In the genomic region with DNA sequence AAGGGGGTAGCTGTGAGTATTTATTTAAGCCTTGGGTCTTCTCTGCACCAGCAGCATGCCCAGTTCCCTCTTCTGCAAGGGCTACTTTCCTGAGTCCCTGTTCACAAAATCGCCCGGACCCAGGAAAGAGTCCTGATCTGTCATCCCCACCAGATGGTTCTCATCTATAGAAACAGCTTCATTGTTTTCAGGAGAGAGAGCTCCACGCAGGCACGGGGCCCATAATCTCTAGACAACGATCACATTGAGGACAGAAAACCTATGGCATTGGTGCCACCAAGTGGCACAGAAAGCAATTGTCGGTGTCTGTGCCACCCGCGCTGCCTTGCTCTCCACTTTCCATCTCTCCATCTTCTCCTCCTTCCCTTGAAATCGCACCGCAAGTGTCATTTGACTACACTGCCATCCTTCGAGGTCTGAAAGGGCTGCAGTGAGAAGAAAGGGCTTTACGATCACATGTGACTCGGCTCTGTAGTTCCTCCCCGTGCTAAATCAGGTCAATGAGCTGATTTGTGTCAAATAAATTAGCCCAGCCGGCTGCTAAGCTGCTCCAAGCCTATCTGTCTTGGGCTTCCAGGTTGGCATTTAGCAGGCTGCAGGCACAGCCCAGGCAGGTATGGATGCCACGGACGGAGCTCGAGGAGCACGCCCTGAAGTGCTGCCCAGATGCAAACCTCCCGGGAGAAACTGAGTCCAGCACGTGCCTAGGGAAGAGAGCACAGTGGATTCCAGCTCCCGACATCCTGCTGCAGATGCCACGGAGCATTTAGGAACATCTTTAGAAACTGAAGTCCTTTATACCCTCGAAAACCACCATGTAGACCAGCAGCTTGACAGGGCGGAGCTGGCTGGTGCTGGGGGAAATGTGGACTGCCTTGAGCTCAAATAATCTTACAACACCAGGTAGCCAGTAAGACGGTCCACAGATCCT, we compare ENCODE assay signal across 8 cellular contexts. TPM values are rescaled to one million over a fixed set of nuclear protein-coding genes. Genes with fewer than 3 reads are reported as not detected.
A peak's percentile ranks its signal among the peaks of the same experiment; 100 is the strongest.
DNase-seq lines count a peak whose midpoint lies in the region; ATAC-seq and TF ChIP-seq lines count a peak whose summit lies in the region.

No MANE protein-coding gene starts in this region.

- no peaks in the 10 kb centered on the region for H4K20me1 ChIP-seq in osteoblast (ENCODE audit: insufficient read depth, low read length)

- no peak for TF ChIP-seq POLR2A in vagina (IDR thresholded peaks at IDR 0.05)

- H3K27me3 ChIP-seq in Panc1 (ENCODE audit: control insufficient read depth, insufficient read depth, low read length) (no peaks in the 10 kb centered on the region; the same call in 1 of the 2 replicates), osteoblast (ENCODE audit: insufficient read depth, low read length) (peaks cover 26% of the 10 kb centered on the region), vagina (no peaks in the 10 kb centered on the region)

- in situ Hi-C loops in Panc1 (cut with HindIII; ENCODE audit: low pct_unique_long_range_greater_than_20kb, low sequenced_read_pairs): no loop called here

- H2AFZ ChIP-seq in osteoblast (ENCODE audit: low read length): peak overlapping the region; percentile 93

- ATAC-seq in Panc1: peak; percentile 94
- no peak for ATAC-seq in GM21825 (IDR thresholded peaks at IDR 0.05; ENCODE audit: unreplicated experiment)

- POLR2A ChIA-PET in Panc1 (lab: Charles Lee): interaction anchor here (0.5 kb wide), 1 partner anchor 362 kb away, joined by 4 read pairs; no protein-coding TSS in a partner anchor

- no TSS peak for BruUV-seq in Panc1 (replicated peaks; lab: Mats Ljungman, UMichigan)

- intact Hi-C loops in Panc1 (cut with micrococcal nuclease; ENCODE audit: unreplicated experiment): loop anchor here (10.0 kb wide), 2 partner anchors 316 to 764 kb away; no protein-coding TSS in a partner anchor
- intact Hi-C loops in vagina (cut with DNase I): loop anchor here (10.0 kb wide), 1 partner anchor 714 kb away; no protein-coding TSS in a partner anchor

- DNase-seq in EH (ENCODE audit: low read depth) (peak; percentile 75), LNCaP clone FGC (ENCODE audit: low read depth) (peak; percentile 46), Panc1 (ENCODE audit: low read depth, low spot score) (peak; percentile 7), fibroblast of the aortic adventitia (ENCODE audit: low read depth) (peak; percentile 73), osteoblast (ENCODE audit: insufficient read length, low spot score, missing footprints) (peak; percentile 59), vagina (ENCODE audit: extremely low spot score in 2 of 2) (no peak)
- peak; percentile 4 for DNase-seq in activated T-helper 9 cell treated with anti-CD3 and anti-CD28 coated beads, Interleukin-2, amount 50 U/mL, for 16 hours (ENCODE audit: low read depth)

- CTCF ChIA-PET in Panc1 (lab: Charles Lee): interaction anchor here (0.5 to 1.0 kb wide), 11 partner anchors 64 to 852 kb away, joined by 3 to 7 read pairs (median 4); no protein-coding TSS in a partner anchor

- H3K27ac ChIP-seq in Panc1 (ENCODE audit: low read length) (no peak overlapping the region), osteoblast (ENCODE audit: low read depth, low read length) (no peak overlapping the region), vagina (no peak overlapping the region)

- H3K4me1 ChIP-seq in Panc1 (ENCODE audit: control insufficient read depth, insufficient read depth, low read length): peaks cover 14% of the 10 kb centered on the region; the same call in 1 of the 2 replicates
- peaks cover 12% of the 10 kb centered on the region for H3K4me1 ChIP-seq in osteoblast (ENCODE audit: insufficient read depth, low read length)
- H3K4me1 ChIP-seq in vagina: peaks cover 32% of the 10 kb centered on the region

- peak overlapping the region; percentile 86 for H3K4me2 ChIP-seq in osteoblast (ENCODE audit: insufficient read depth, low read length)

- TF ChIP-seq CTCF in LNCaP clone FGC (IDR thresholded peaks at IDR 0.05; ENCODE audit: control insufficient read depth, extremely low read depth, insufficient read depth) (peak; percentile 94), Panc1 (IDR thresholded peaks at IDR 0.05) (peak; percentile 81), fibroblast of the aortic adventitia (IDR thresholded peaks at IDR 0.05; ENCODE audit: insufficient read depth, low read length) (peak; percentile 44), osteoblast (IDR thresholded peaks at IDR 0.05; ENCODE audit: extremely low read depth, low read depth, low read length) (peak; percentile 68), vagina (IDR thresholded peaks at IDR 0.05) (peak in 2 of 3 experiments; percentile 41 to 46)

- peak overlapping the region; percentile 24; the same call in 1 of the 2 replicates for H3K4me3 ChIP-seq in LNCaP clone FGC (ENCODE audit: low read depth, low read length)
- H3K4me3 ChIP-seq in Panc1 (ENCODE audit: low read depth in 2 of 2, low read length in 2 of 2): peak overlapping the region; percentile 13 to 41
- H3K4me3 ChIP-seq in fibroblast of the aortic adventitia (ENCODE audit: low read depth, low read length): peak overlapping the region; percentile 33
- H3K4me3 ChIP-seq in osteoblast (ENCODE audit: insufficient read depth, low read length): peak overlapping the region; percentile 62
- H3K4me3 ChIP-seq in vagina: peak overlapping the region in 1 of 2 donors; percentile 23

- H3K9me3 ChIP-seq in Panc1 (ENCODE audit: control insufficient read depth, insufficient read depth, low read depth, low read length) (no peaks in the 10 kb centered on the region), osteoblast (ENCODE audit: low read depth, low read length) (no peaks in the 10 kb centered on the region), vagina (no peaks in the 10 kb centered on the region)

- no peaks in the 10 kb centered on the region for H3K79me2 ChIP-seq in osteoblast (ENCODE audit: insufficient read depth, low read length)

- H3K36me3 ChIP-seq in Panc1 (ENCODE audit: control insufficient read depth, insufficient read depth, low read length) (no peaks in the 10 kb centered on the region), osteoblast (ENCODE audit: insufficient read depth, low read length) (no peaks in the 10 kb centered on the region), vagina (no peaks in the 10 kb centered on the region)

RNA-seq across cellular contexts. Expression of a gene that starts 28.8 kb away (rescaled TPM):
- total RNA-seq in Panc1 (2021; ENCODE audit: unreplicated experiment): 71.1 TPM
- polyA plus RNA-seq in Panc1 (2012; ENCODE audit: insufficient read length): 56.0 TPM
- 7.0 and 24.4 TPM in 2 replicates for total RNA-seq in fibroblast of the aortic adventitia (ENCODE audit: low replicate concordance)
- 27.1 and 29.0 TPM in 2 replicates for total RNA-seq in osteoblast
- 9.1 TPM for total RNA-seq in vagina

RNA-seq across cellular contexts. Expression of a gene that starts 29.0 kb away (rescaled TPM):
- total RNA-seq in Panc1 (2021; ENCODE audit: unreplicated experiment) (12.3 TPM), fibroblast of the aortic adventitia (ENCODE audit: low replicate concordance) (0.98 and 2.3 TPM in 2 replicates), osteoblast (2.4 and 3.3 TPM in 2 replicates), vagina (6.4 TPM)
- 3.7 TPM for polyA plus RNA-seq in Panc1 (2012; ENCODE audit: insufficient read length)

Comparison
In these comparisons a context has a peak if more than half of its experiments do, and no peak if none do; other contexts are left out.
1. DNase-seq: peak in EH (single experiment), LNCaP clone FGC (single experiment), Panc1 (single experiment), activated T-helper 9 cell treated with anti-CD3 and anti-CD28 coated beads, Interleukin-2, amount 50 U/mL, for 16 hours (single experiment), fibroblast of the aortic adventitia (single experiment) and osteoblast (single experiment); none in vagina (0 of 2).
2. CTCF ChIP-seq: peak in every context shown above with its lines; median percentile 94 in LNCaP clone FGC; 81 in Panc1; 68 in osteoblast; 44 in fibroblast of the aortic adventitia; 44 in vagina.